Comparison of ENCODE assay signal across 1 cellular context in genomic region chr6:30061766-30062458, GRCh38.
TF ChIP-seq lines count a peak whose summit lies in the region.

No MANE protein-coding gene starts in this region.

TF ChIP-seq in SK-N-SH treated with all-trans-retinoic acid at 6 μM for 48 hours, 23 proteins besides CTCF, POLR2A, EP300 and RAD21 (continued from another document):
- TF ChIP-seq ISL1 (CRISPR knock-in tag; IDR thresholded peaks at IDR 0.05) (no peak), PPARA (CRISPR knock-in tag; IDR thresholded peaks at IDR 0.05; ENCODE audit: borderline replicate concordance) (no peak), ESRRG (CRISPR knock-in tag; IDR thresholded peaks at IDR 0.05) (no peak), ZFP3 (CRISPR knock-in tag; IDR thresholded peaks at IDR 0.05) (no peak), ZNF565 (CRISPR knock-in tag; conservative IDR thresholded peaks at IDR 0.05; ENCODE audit: low read depth) (no peak), TSHZ2 (CRISPR knock-in tag; IDR thresholded peaks at IDR 0.05) (no peak), ZNF8 (CRISPR knock-in tag; IDR thresholded peaks at IDR 0.05) (no peak), OSR1 (CRISPR knock-in tag; IDR thresholded peaks at IDR 0.05) (no peak), SNAI2 (CRISPR knock-in tag; IDR thresholded peaks at IDR 0.05) (no peak)
